9 cellular contexts compared by ENCODE assay signal in genomic region chr15:72155021-72155621, GRCh38. TPM values are rescaled to one million over a fixed set of nuclear protein-coding genes. Genes with fewer than 3 reads are reported as not detected.
DNase-seq lines count a peak whose midpoint lies in the region; ATAC-seq and TF ChIP-seq lines count a peak whose summit lies in the region.
"Had no signal": no experiment of that assay in that cellular context is flagged by ENCODE, and none has a peak within 500 bp of the region (broad histone marks: within the 10 kb centered on the region; RNA-seq: fewer than 3 reads in every experiment).

No MANE protein-coding gene starts in this region.

- H3K79me2 ChIP-seq in neural cell (replicated peaks; ENCODE audit: insufficient read depth, low read length), result no peaks in the 10 kb centered on the region

- no peaks in the 10 kb centered on the region for H3K36me3 ChIP-seq in esophagus (ENCODE audit: control insufficient read depth in 2 of 2, insufficient read depth in 2 of 2, low read length in 1 of 2)
- H3K36me3 ChIP-seq in neural cell (ENCODE audit: insufficient read depth, low read length), result no peaks in the 10 kb centered on the region

- ATAC-seq in activated CD8-positive, alpha-beta T cell treated with anti-CD3 and anti-CD28 coated beads, Interleukin-2, amount 10 ng/mL, durations not matched to agents 7 days and 5 days, result no peak
- ATAC-seq in HG02840 (IDR thresholded peaks at IDR 0.05; ENCODE audit: low FRiP score, unreplicated experiment) (no peak), GM21381 (IDR thresholded peaks at IDR 0.05; ENCODE audit: unreplicated experiment) (no peak)

- H3K4me1 Mint-ChIP-seq in activated CD8-positive, alpha-beta T cell treated with anti-CD3 and anti-CD28 coated beads, Interleukin-2, amount 10 ng/mL, durations not matched to agents 7 days and 5 days (ENCODE audit: low read depth), result peaks cover 3% of the 10 kb centered on the region

- peak overlapping the region; percentile 3 for H3K9ac ChIP-seq in neural cell (ENCODE audit: low read length)

- POLR2A ChIA-PET in activated CD8-positive, alpha-beta T cell treated with anti-CD3 and anti-CD28 coated beads, Interleukin-2, amount 10 ng/mL, durations not matched to agents 7 days and 5 days (lab: Charles Lee), result no interaction called here

- CTCF ChIA-PET in activated CD8-positive, alpha-beta T cell treated with anti-CD3 and anti-CD28 coated beads, Interleukin-2, amount 10 ng/mL, durations not matched to agents 7 days and 5 days (lab: Charles Lee), result interaction anchor here (0.7 to 2.9 kb wide), 10 partner anchors 8 to 411 kb away, joined by 3 to 39 read pairs (median 12); partner anchors contain the start of genes MYO9A and SENP8

- H3K9me3 Mint-ChIP-seq in activated CD8-positive, alpha-beta T cell treated with anti-CD3 and anti-CD28 coated beads, Interleukin-2, amount 10 ng/mL, durations not matched to agents 7 days and 5 days (ENCODE audit: insufficient read depth), result no peaks in the 10 kb centered on the region

- H3K9me3 ChIP-seq in esophagus (ENCODE audit: control insufficient read depth in 2 of 2, insufficient read depth in 1 of 2, low read depth in 1 of 2, low read length in 1 of 2) (no peaks in the 10 kb centered on the region), neural cell (ENCODE audit: low read length) (no peaks in the 10 kb centered on the region)

- H3K27ac ChIP-seq in esophagus (ENCODE audit: low read depth in 2 of 2, low read length in 1 of 2) (peak overlapping the region; percentile 62 to 76), neural cell (ENCODE audit: low read length) (no peak overlapping the region)

- DNase-seq in NCI-H146 (lab: John Stamatoyannopoulos, UW) (peak; percentile 30), NCI-H146 treated with DMSO at 0.1 percent for 48 hours (lab: John Stamatoyannopoulos, UW; ENCODE audit: unreplicated experiment) (no peak), RPMI7951 (ENCODE audit: low read depth) (peak; percentile 57)
- DNase-seq in activated CD8-positive, alpha-beta T cell treated with anti-CD3 and anti-CD28 coated beads, Interleukin-2, amount 10 ng/mL, durations not matched to agents 7 days and 5 days, result no peak

- no peaks in the 10 kb centered on the region for H4K20me1 ChIP-seq in neural cell (ENCODE audit: insufficient read depth)

- peaks cover 3 to 5% of the 10 kb centered on the region in 2 donors for H3K4me1 ChIP-seq in esophagus (ENCODE audit: control insufficient read depth in 2 of 2, insufficient read depth in 2 of 2, low read length in 1 of 2)

- no peak overlapping the region for H3K27ac Mint-ChIP-seq in activated CD8-positive, alpha-beta T cell treated with anti-CD3 and anti-CD28 coated beads, Interleukin-2, amount 10 ng/mL, durations not matched to agents 7 days and 5 days

- TF ChIP-seq EP300 in neural cell (conservative IDR thresholded peaks at IDR 0.05; ENCODE audit: poor library complexity, severe bottlenecking), result no peak

- WGBS in esophagus, 2 donors, result 25 to 28% methylated on average over 14 of the region's 14 CpGs

- H3K4me3 ChIP-seq in esophagus (ENCODE audit: low read depth in 1 of 2, low read length in 2 of 2) (peak overlapping the region; percentile 48 to 67), neural cell (ENCODE audit: low read length) (no peak overlapping the region)

- H3K4me3 Mint-ChIP-seq in activated CD8-positive, alpha-beta T cell treated with anti-CD3 and anti-CD28 coated beads, Interleukin-2, amount 10 ng/mL, durations not matched to agents 7 days and 5 days, result no peak overlapping the region

- no peak for TF ChIP-seq CTCF in neural cell (IDR thresholded peaks at IDR 0.05; ENCODE audit: poor library complexity, severe bottlenecking)

- no peak overlapping the region for H2AFZ ChIP-seq in neural cell (ENCODE audit: low read depth, low read length)

- no peak overlapping the region for H3K4me2 ChIP-seq in neural cell (ENCODE audit: low read length)

- H3K27me3 Mint-ChIP-seq in activated CD8-positive, alpha-beta T cell treated with anti-CD3 and anti-CD28 coated beads, Interleukin-2, amount 10 ng/mL, durations not matched to agents 7 days and 5 days (ENCODE audit: low read depth), result peaks cover 8% of the 10 kb centered on the region

- H3K9me2 ChIP-seq in neural cell (ENCODE audit: insufficient read depth, low read length), result no peaks in the 10 kb centered on the region

- TF ChIP-seq RAD21 in neural cell (conservative IDR thresholded peaks at IDR 0.05), result no peak

- H3F3A ChIP-seq in neural cell (ENCODE audit: insufficient read depth, low read length, poor library complexity, severe bottlenecking), result no peaks in the 10 kb centered on the region

- H3K27me3 ChIP-seq in esophagus (ENCODE audit: control insufficient read depth in 1 of 2, insufficient read depth in 2 of 2, low read length in 2 of 2) (no peaks in the 10 kb centered on the region), neural cell (ENCODE audit: insufficient read depth, low read depth, low read length) (no peaks in the 10 kb centered on the region)

- no peaks in the 10 kb centered on the region for H3K36me3 Mint-ChIP-seq in activated CD8-positive, alpha-beta T cell treated with anti-CD3 and anti-CD28 coated beads, Interleukin-2, amount 10 ng/mL, durations not matched to agents 7 days and 5 days (ENCODE audit: low read depth)

TF ChIP-seq in neural cell, 6 proteins besides CTCF, POLR2A, EP300 and RAD21:
- TF ChIP-seq TAF1 (IDR thresholded peaks at IDR 0.05; ENCODE audit: low read depth), result no peak
- TF ChIP-seq EZH2 (IDR thresholded peaks at IDR 0.05; ENCODE audit: borderline replicate concordance, insufficient read depth, low read length, poor library complexity, severe bottlenecking), result no peak
- no peak for TF ChIP-seq MXI1 (conservative IDR thresholded peaks at IDR 0.05; ENCODE audit: poor library complexity, severe bottlenecking)
- TF ChIP-seq REST (IDR thresholded peaks at IDR 0.05; ENCODE audit: borderline replicate concordance), result no peak
- TF ChIP-seq POLR2AphosphoS5 (IDR thresholded peaks at IDR 0.05), result no peak
- no peak for TF ChIP-seq SMC3 (conservative IDR thresholded peaks at IDR 0.05; ENCODE audit: poor library complexity)

RNA-seq across cellular contexts. Expression of gene SENP8, which starts 36.9 kb away (rescaled TPM):
- total RNA-seq in RPMI7951 (2014; rRNA removed; shearing (Covaris generic)), result 2.6 and 3.3 TPM in 2 replicates
- polyA plus RNA-seq in esophagus (1 to 10 TPM in 1 of 2 donors, under 1 TPM in 1; 0.86 to 1.3 TPM), neural cell (3.2 and 7.4 TPM in 2 replicates)
- polyA minus RNA-seq in neural cell, result 9.3 and 10.8 TPM in 2 replicates
- total RNA-seq in activated CD8-positive, alpha-beta T cell treated with anti-CD3 and anti-CD28 coated beads, Interleukin-2, amount 10 ng/mL, durations not matched to agents 7 days and 5 days, result 1 to 10 TPM; 1.3 to 1.6 TPM

RNA-seq across cellular contexts. Expression of gene MYO9A, which starts 37.2 kb away (rescaled TPM):
- 18.4 and 21.4 TPM in 2 replicates for total RNA-seq in RPMI7951 (2014; rRNA removed; shearing (Covaris generic))
- polyA plus RNA-seq in esophagus, result 1 to 10 TPM; 2.6 to 4.3 TPM
- polyA plus RNA-seq in neural cell, result 20.7 and 22.7 TPM in 2 replicates
- polyA minus RNA-seq in neural cell, result 117 and 151 TPM in 2 replicates
- 10 to 100 TPM; 19.0 to 21.3 TPM for total RNA-seq in activated CD8-positive, alpha-beta T cell treated with anti-CD3 and anti-CD28 coated beads, Interleukin-2, amount 10 ng/mL, durations not matched to agents 7 days and 5 days

RNA-seq across cellular contexts. Expression of gene GRAMD2A, which starts 42.5 kb away (rescaled TPM):
- total RNA-seq in RPMI7951 (2014; rRNA removed; shearing (Covaris generic)), result not detected in 2 replicates
- polyA plus RNA-seq in esophagus, result 1 to 10 TPM; 1.1 to 1.6 TPM
- 1.9 and 3.2 TPM in 2 replicates for polyA plus RNA-seq in neural cell
- polyA minus RNA-seq in neural cell, result 2.1 and 2.9 TPM in 2 replicates
- under 1 TPM in 1 of 2 experiments, not detected in 1; 0.10 TPM for total RNA-seq in activated CD8-positive, alpha-beta T cell treated with anti-CD3 and anti-CD28 coated beads, Interleukin-2, amount 10 ng/mL, durations not matched to agents 7 days and 5 days
- total RNA-seq: T-helper 2 cell treated with Interferon-gamma antibody and Interleukin-4, amounts not matched to agents 100 ng/mL and 5 ng/mL, for 36 hours had no signal

Comparison
In these comparisons a context has a peak if more than half of its experiments do, and no peak if none do; other contexts are left out.
1. DNase-seq: peak in NCI-H146 (single experiment) and RPMI7951 (single experiment); none in NCI-H146 treated with DMSO at 0.1 percent for 48 hours (single experiment) and activated CD8-positive, alpha-beta T cell treated with anti-CD3 and anti-CD28 coated beads, Interleukin-2, amount 10 ng/mL, durations not matched to agents 7 days and 5 days (single experiment).